22 cellular contexts compared by ENCODE assay signal in genomic region chr11:117442049-117442868, GRCh38.
A peak's percentile ranks its signal among the peaks of the same experiment; 100 is the strongest.
DNase-seq lines count a peak whose midpoint lies in the region; ATAC-seq, FAIRE-seq and TF ChIP-seq lines count a peak whose summit lies in the region.
"Had no signal": no experiment of that assay in that cellular context is flagged by ENCODE, and none has a peak within 500 bp of the region (broad histone marks: within the 10 kb centered on the region; RNA-seq: fewer than 3 reads in every experiment).

No MANE protein-coding gene starts in this region.

- TF ChIP-seq POLR2A in GM12892 (IDR thresholded peaks at IDR 0.05; ENCODE audit: low read depth, low read length) (no peak), H1 (IDR thresholded peaks at IDR 0.05; ENCODE audit: control extremely low read depth in 1 of 2, low read depth in 2 of 2, low read length in 2 of 2) (no peak)

- H3K4ac ChIP-seq in H1 (replicated peaks; ENCODE audit: insufficient read length, low read depth, low read length) = no peak overlapping the region
- H3K4ac ChIP-seq in neuronal stem cell (ENCODE audit: low read length) = no peak overlapping the region

- ATAC-seq in T-helper 17 cell (no peak), GM21367 (IDR thresholded peaks at IDR 0.05; ENCODE audit: unreplicated experiment) (no peak), left ventricle myocardium superior (no peak)
- ATAC-seq: GM12878 had no signal

- no peak overlapping the region for H2BK12ac ChIP-seq in H1 (ENCODE audit: low read depth, low read length)
- H2BK12ac ChIP-seq in neuronal stem cell (ENCODE audit: low read length) = no peak overlapping the region

- POLR2A ChIA-PET in H1 (lab: Charles Lee; ENCODE audit: partially characterized antibody) = no interaction called here
- POLR2A ChIA-PET in OCI-LY7 (lab: Charles Lee) = no interaction called here

- TF ChIP-seq RAD21 in H1 (IDR thresholded peaks at IDR 0.05 in 1 of 2, conservative IDR thresholded peaks at IDR 0.05 in 1 of 2; ENCODE audit: low read depth in 2 of 2, low read length in 2 of 2) = no peak

- no peak overlapping the region for H3K27ac ChIP-seq in H1 (ENCODE audit: low read depth, low read length)
- H3K27ac ChIP-seq in neuronal stem cell (replicated peaks; ENCODE audit: low read length) = no peak overlapping the region
- H3K27ac ChIP-seq in OCI-LY7 (ENCODE audit: low read depth, low read length, poor library complexity, severe bottlenecking) = no peak overlapping the region

- no peak overlapping the region for H3K4me3 ChIP-seq in H1 (ENCODE audit: extremely low read depth in 1 of 4, insufficient read depth in 2 of 4, low read depth in 3 of 4, low read length in 4 of 4)
- H3K4me3 ChIP-seq in neuronal stem cell (ENCODE audit: low read length in 2 of 2) = peak overlapping the region in 1 of 2 donors; percentile 55
- no peak overlapping the region for H3K4me3 ChIP-seq in OCI-LY7 (ENCODE audit: low read depth, low read length, poor library complexity, severe bottlenecking)
- H3K4me3 ChIP-seq: GM12878, HAP-1, K562 had no signal

- H4K8ac ChIP-seq in H1 (ENCODE audit: extremely low read depth, insufficient read depth, low read length) = no peak overlapping the region; the same call in 1 of the 2 replicates
- peak overlapping the region; percentile 73 for H4K8ac ChIP-seq in neuronal stem cell (ENCODE audit: low read depth, low read length)

- H3K36me3 Mint-ChIP-seq in T-helper 17 cell (ENCODE audit: low read depth) = peaks cover 6% of the 10 kb centered on the region
- H3K36me3 Mint-ChIP-seq: CD4-positive, CD25-positive, alpha-beta regulatory T cell; CD8-positive, alpha-beta memory T cell had no signal

- H3K4me2 ChIP-seq in H1 (ENCODE audit: insufficient read depth in 1 of 2, low read depth in 2 of 2, low read length in 2 of 2) (no peak overlapping the region), neuronal stem cell (ENCODE audit: insufficient read depth, low read length, poor library complexity, severe bottlenecking) (no peak overlapping the region), OCI-LY7 (ENCODE audit: low read length) (no peak overlapping the region)

- H2AFZ ChIP-seq in H1 (ENCODE audit: low read length) (no peak overlapping the region), neuronal stem cell (ENCODE audit: low read length) (no peak overlapping the region), OCI-LY7 (ENCODE audit: low read length) (no peak overlapping the region)

- H2BK20ac ChIP-seq in H1 (ENCODE audit: low read length) = no peak overlapping the region; the same call in 1 of the 2 replicates

- no peaks in the 10 kb centered on the region; a peak in 1 of 4 replicates for H3K79me2 ChIP-seq in H1 (ENCODE audit: control insufficient read depth in 1 of 2, insufficient read depth in 2 of 2, low read length in 2 of 2)
- H3K79me2 ChIP-seq in OCI-LY7 (ENCODE audit: insufficient read depth, low read depth, low read length) = no peaks in the 10 kb centered on the region

- H3K18ac ChIP-seq in H1 (ENCODE audit: extremely low read depth, low read length) (no peak overlapping the region), neuronal stem cell (ENCODE audit: low read length) (no peak overlapping the region)

- H4K91ac ChIP-seq in H1 (replicated peaks; ENCODE audit: insufficient read length, low read length) (peak overlapping the region; percentile 88), neuronal stem cell (ENCODE audit: low read depth, low read length, poor library complexity) (peak overlapping the region; percentile 33)

- CTCF ChIA-PET in H1 (lab: Charles Lee; ENCODE audit: partially characterized antibody) = interaction anchor here (0.7 to 6.5 kb wide), 34 partner anchors 9 to 377 kb away, joined by 3 to 75 read pairs (median 6); no protein-coding TSS in a partner anchor
- CTCF ChIA-PET in OCI-LY7 (lab: Charles Lee; ENCODE audit: unreplicated experiment) = no interaction called here

- H3K23ac ChIP-seq in H1 (ENCODE audit: insufficient read length) (no peak overlapping the region), neuronal stem cell (ENCODE audit: low read depth, low read length, poor library complexity) (peak overlapping the region; percentile 39)

- TF ChIP-seq CTCF in H1 (IDR thresholded peaks at IDR 0.05; ENCODE audit: control extremely low read depth in 1 of 3, insufficient read depth in 1 of 3, low read depth in 1 of 3, low read length in 3 of 3) (no peak), OCI-LY7 (conservative IDR thresholded peaks at IDR 0.05; ENCODE audit: low read length) (no peak)

- no peaks in the 10 kb centered on the region for H3K9me3 ChIP-seq in H1 (ENCODE audit: insufficient read depth in 2 of 2, low read depth in 1 of 2, low read length in 1 of 2)
- H3K9me3 ChIP-seq in neuronal stem cell (replicated peaks in 1 of 2; ENCODE audit: control insufficient read depth in 2 of 2, insufficient read depth in 1 of 2, low read depth in 1 of 2, low read length in 2 of 2) = peaks cover 0 to 2% of the 10 kb centered on the region in 2 donors
- no peaks in the 10 kb centered on the region for H3K9me3 ChIP-seq in T-helper 17 cell (ENCODE audit: control insufficient read depth, low read length, poor library complexity, severe bottlenecking)
- no peaks in the 10 kb centered on the region for H3K9me3 ChIP-seq in OCI-LY7 (ENCODE audit: low read length)
- H3K9me3 ChIP-seq: BE2C, HAP-1 had no signal

- H3K14ac ChIP-seq in H1 (ENCODE audit: insufficient read length) (no peak overlapping the region), neuronal stem cell (ENCODE audit: low read length) (no peak overlapping the region)

- H3K9me2 ChIP-seq in OCI-LY7 (ENCODE audit: insufficient read depth, low read length) = no peaks in the 10 kb centered on the region

- TF ChIP-seq EP300 in H1 (IDR thresholded peaks at IDR 0.05; ENCODE audit: borderline replicate concordance in 1 of 2, low read depth in 2 of 2, low read length in 2 of 2) = no peak

- peaks cover 3% of the 10 kb centered on the region; the same call in 1 of the 2 replicates for H3K23me2 ChIP-seq in H1 (ENCODE audit: low read depth, low read length)

- no peaks in the 10 kb centered on the region for H3K79me1 ChIP-seq in H1 (ENCODE audit: low read depth, low read length)
- no peaks in the 10 kb centered on the region for H3K79me1 ChIP-seq in neuronal stem cell (ENCODE audit: low read depth, low read length)

- BruUV-seq in OCI-LY7 (replicated peaks; lab: Mats Ljungman, UMichigan) = no TSS peak

- peak; percentile 79 for FAIRE-seq in GM12892 (lab: Jason Lieb, UNC)
- FAIRE-seq in HTR-8/SVneo (lab: Jason Lieb, UNC) = peak; percentile 97
- no peak for FAIRE-seq in H1 (lab: Jason Lieb, UNC)
- FAIRE-seq: A204.1, GM12878, K562 had no signal

- DNase-seq in GM12892 (ENCODE audit: insufficient read length) (no peak), HTR-8/SVneo (ENCODE audit: insufficient read length, low spot score) (no peak), H1 (ENCODE audit: low read depth in 1 of 2, low spot score in 2 of 2) (no peak), neuronal stem cell (ENCODE audit: low spot score) (no peak), T-helper 17 cell (no peak), OCI-LY7 (ENCODE audit: low spot score) (no peak), left ventricle myocardium superior (no peak)
- DNase-seq: ACHN; BE2C; C1 segment of cervical spinal cord; CD4-positive, CD25-positive, alpha-beta regulatory T cell; COR-L47; DMS 273 treated with DMSO at 0.1 percent for 48 hours; DMS53; DND-41; EL had no signal

- H3K4me3 Mint-ChIP-seq in T-helper 17 cell = no peak overlapping the region
- H3K4me3 Mint-ChIP-seq: CD4-positive, CD25-positive, alpha-beta regulatory T cell; CD8-positive, alpha-beta memory T cell had no signal

- H2BK5ac ChIP-seq in H1 (ENCODE audit: low read depth, low read length) (no peak overlapping the region), neuronal stem cell (ENCODE audit: low read length) (peak overlapping the region; percentile 77)

- WGBS in H1 (ENCODE audit: extremely low coverage in 1 of 2, insufficient coverage in 1 of 2, insufficient read length in 1 of 2, insufficient replicate concordance in 2 of 2, low coverage in 1 of 2, low lambda C conversion rate in 2 of 2, missing lambda C conversion rate in 1 of 2), 2 experiments = 83% methylated on average over 16 of the region's 16 CpGs; no CpG with 5 or more reads in 1 of the 2 experiments
- no CpG with 5 or more reads among the region's 16 CpGs for WGBS in neuronal stem cell (ENCODE audit: extremely low coverage in 2 of 2, insufficient read length in 2 of 2, insufficient replicate concordance in 1 of 2), 2 donors

- H3K27me3 Mint-ChIP-seq in T-helper 17 cell = peaks cover 48% of the 10 kb centered on the region
- H3K27me3 Mint-ChIP-seq: CD4-positive, CD25-positive, alpha-beta regulatory T cell had no signal

- H3K9ac ChIP-seq in H1 (replicated peaks in 1 of 4; ENCODE audit: extremely low read depth in 1 of 4, low read depth in 3 of 4, low read length in 3 of 4) (no peak overlapping the region), neuronal stem cell (ENCODE audit: low read depth, low read length, poor library complexity) (no peak overlapping the region)

- no peak overlapping the region for H3K27ac Mint-ChIP-seq in T-helper 17 cell

- intact Hi-C loops in OCI-LY7 (cut with micrococcal nuclease; ENCODE audit: unreplicated experiment) = no loop called here
- intact Hi-C loops in left ventricle myocardium superior (cut with micrococcal nuclease) = no loop called here

- H3K56ac ChIP-seq in H1 (replicated peaks; ENCODE audit: insufficient read length, low read depth, low read length) = no peak overlapping the region

- H2BK120ac ChIP-seq in H1 (replicated peaks; ENCODE audit: low read depth, low read length) (peak overlapping the region; percentile 36), neuronal stem cell (ENCODE audit: low read depth, low read length) (no peak overlapping the region)

- H3K36me3 ChIP-seq in H1 (ENCODE audit: control insufficient read depth in 2 of 4, insufficient read depth in 4 of 4, low read length in 3 of 4) (no peaks in the 10 kb centered on the region), neuronal stem cell (replicated peaks in 1 of 2; ENCODE audit: control insufficient read depth in 2 of 2, insufficient read depth in 2 of 2, low read length in 2 of 2) (no peaks in the 10 kb centered on the region), OCI-LY7 (ENCODE audit: insufficient read depth, low read length) (no peaks in the 10 kb centered on the region)
- H3K36me3 ChIP-seq: BE2C, HAP-1 had no signal

- H4K5ac ChIP-seq in H1 (ENCODE audit: insufficient read length, low read depth, low read length) = no peak overlapping the region

- H3K4me1 Mint-ChIP-seq in T-helper 17 cell = no peaks in the 10 kb centered on the region
- H3K4me1 Mint-ChIP-seq: CD4-positive, CD25-positive, alpha-beta regulatory T cell; CD8-positive, alpha-beta memory T cell had no signal

- peaks cover 0 to 3% (median 0%) of the 10 kb centered on the region in 4 experiments; a peak in 2 of 7 replicates for H3K27me3 ChIP-seq in H1 (replicated peaks in 1 of 4; ENCODE audit: control insufficient read depth in 3 of 4, extremely low read depth in 1 of 4, insufficient read depth in 3 of 4, low read length in 3 of 4)
- peaks cover 0 to 45% (median 7%) of the 10 kb centered on the region in 3 experiments for H3K27me3 ChIP-seq in neuronal stem cell (ENCODE audit: control insufficient read depth in 3 of 3, insufficient read depth in 3 of 3, low read depth in 1 of 3, low read length in 3 of 3)
- H3K27me3 ChIP-seq: BE2C had no signal

- H4K20me1 ChIP-seq in H1 (replicated peaks in 1 of 2; ENCODE audit: control insufficient read depth in 1 of 2, insufficient read depth in 2 of 2, low read length in 2 of 2) (peaks cover 0 to 5% of the 10 kb centered on the region in 2 experiments), OCI-LY7 (ENCODE audit: insufficient read depth, low read length) (no peaks in the 10 kb centered on the region)

- H3K4me1 ChIP-seq in H1 (replicated peaks in 1 of 4; ENCODE audit: control insufficient read depth in 3 of 4, insufficient read depth in 4 of 4, low read length in 3 of 4) = peaks cover 0 to 9% (median 6%) of the 10 kb centered on the region in 4 experiments; a peak in 5 of 7 replicates
- H3K4me1 ChIP-seq in neuronal stem cell (ENCODE audit: control insufficient read depth in 2 of 2, insufficient read depth in 1 of 2, low read depth in 1 of 2, low read length in 2 of 2) = peaks cover 11 to 14% of the 10 kb centered on the region in 2 donors
- H3K4me1 ChIP-seq in OCI-LY7 (ENCODE audit: insufficient read depth, low read length, poor library complexity, severe bottlenecking) = no peaks in the 10 kb centered on the region
- H3K4me1 ChIP-seq: HAP-1 had no signal

- H2AK5ac ChIP-seq in H1 (ENCODE audit: low read depth, low read length) (no peak overlapping the region), neuronal stem cell (ENCODE audit: low read depth, low read length) (peak overlapping the region; percentile 91)

- H2BK15ac ChIP-seq in H1 (ENCODE audit: low read length) (no peak overlapping the region), neuronal stem cell (ENCODE audit: low read length) (no peak overlapping the region)
